8 cellular contexts compared by ENCODE assay signal in genomic region chr2:161159829-161160225, GRCh38. TPM values are rescaled to one million over a fixed set of nuclear protein-coding genes. Genes with fewer than 3 reads are reported as not detected.
DNase-seq lines count a peak whose midpoint lies in the region; ATAC-seq and TF ChIP-seq lines count a peak whose summit lies in the region.

No MANE protein-coding gene starts in this region.

- H3K4me3 ChIP-seq in AG09309 (ENCODE audit: control insufficient read depth, low read depth, low read length) (peak overlapping the region; percentile 97), SU-DHL-6 (ENCODE audit: insufficient read depth, low read length, poor library complexity, severe bottlenecking) (peak overlapping the region; percentile 44), iPS-18a (ENCODE audit: low read length) (peak overlapping the region; percentile 89), thymus (ENCODE audit: low read length) (peak overlapping the region; percentile 94)

- H3K27ac ChIP-seq in SU-DHL-6 (ENCODE audit: low read depth, low read length), result peak overlapping the region; percentile 25; the same call in 1 of the 2 replicates
- H3K27ac ChIP-seq in iPS-18a (ENCODE audit: low read length), result no peak overlapping the region
- H3K27ac ChIP-seq in thymus (ENCODE audit: low read depth), result peak overlapping the region; percentile 76

- H3K9ac ChIP-seq in SU-DHL-6 (ENCODE audit: low read length) (peak overlapping the region; percentile 35), iPS-18a (ENCODE audit: low read length) (no peak overlapping the region)

- in situ Hi-C loops in GM13977 (cut with MboI; ENCODE audit: low pct_unique_long_range_greater_than_20kb, low sequenced_read_pairs, unreplicated experiment), result no loop called here

- H3K4me2 ChIP-seq in SU-DHL-6 (ENCODE audit: low read depth, low read length, poor library complexity, severe bottlenecking), result peak overlapping the region; percentile 68

- 21% methylated on average over 7 of the region's 7 CpGs for WGBS in thymus

- H3K27me3 ChIP-seq in SU-DHL-6 (ENCODE audit: low read length), result no peaks in the 10 kb centered on the region
- H3K27me3 ChIP-seq in iPS-18a (ENCODE audit: control insufficient read depth, insufficient read depth, low read length), result no peaks in the 10 kb centered on the region
- H3K27me3 ChIP-seq in thymus (ENCODE audit: control insufficient read depth, insufficient read depth), result no peaks in the 10 kb centered on the region

- ATAC-seq in GM21576 (IDR thresholded peaks at IDR 0.05; ENCODE audit: unreplicated experiment), result peak; percentile 7

- H3K4me1 ChIP-seq in iPS-18a (ENCODE audit: control insufficient read depth, low read depth, low read length) (peaks cover 5% of the 10 kb centered on the region), thymus (ENCODE audit: control insufficient read depth, insufficient read depth, low read length) (no peaks in the 10 kb centered on the region)

- DNase-seq in AG09309 (ENCODE audit: low read depth), result no peak
- DNase-seq in NCI-H345 treated with DMSO at 0.1 percent for 48 hours (lab: John Stamatoyannopoulos, UW; ENCODE audit: unreplicated experiment), result no peak
- no peak for DNase-seq in GM13977 (ENCODE audit: low spot score)
- no peak for DNase-seq in SIG-M5 (lab: John Stamatoyannopoulos, UW)

- H3K79me2 ChIP-seq in SU-DHL-6 (ENCODE audit: insufficient read depth, low read length), result peaks cover 23% of the 10 kb centered on the region

- H3K9me2 ChIP-seq in SU-DHL-6 (replicated peaks; ENCODE audit: insufficient read depth, low read length), result no peaks in the 10 kb centered on the region

- H3K9me3 ChIP-seq in SU-DHL-6 (ENCODE audit: insufficient read depth, low read length) (no peaks in the 10 kb centered on the region), iPS-18a (ENCODE audit: control insufficient read depth, low read depth, low read length) (no peaks in the 10 kb centered on the region), thymus (ENCODE audit: control insufficient read depth) (no peaks in the 10 kb centered on the region)

- no peak for TF ChIP-seq CTCF in AG09309 (IDR thresholded peaks at IDR 0.05; ENCODE audit: control insufficient read depth, insufficient read depth, low read depth, low read length, missing control alignments)
- TF ChIP-seq CTCF in SU-DHL-6 (IDR thresholded peaks at IDR 0.05; ENCODE audit: insufficient read depth, low read length, poor library complexity, severe bottlenecking), result no peak
- TF ChIP-seq CTCF in GM13977 (IDR thresholded peaks at IDR 0.05; ENCODE audit: extremely low read depth, insufficient read depth, missing control alignments), result no peak

- H3K36me3 ChIP-seq in SU-DHL-6 (ENCODE audit: low read length) (peaks cover 27% of the 10 kb centered on the region), iPS-18a (ENCODE audit: control insufficient read depth, low read depth, low read length) (no peaks in the 10 kb centered on the region), thymus (ENCODE audit: control insufficient read depth, insufficient read depth) (no peaks in the 10 kb centered on the region)

- H4K20me1 ChIP-seq in SU-DHL-6 (ENCODE audit: low read depth, low read length), result no peaks in the 10 kb centered on the region

- peak overlapping the region; percentile 79 for H2AFZ ChIP-seq in SU-DHL-6 (ENCODE audit: low read depth, low read length, severe bottlenecking)

- H3F3A ChIP-seq in SU-DHL-6 (ENCODE audit: insufficient read depth), result no peaks in the 10 kb centered on the region

RNA-seq across cellular contexts. Expression of gene TANK, which starts 0.4 kb away (rescaled TPM):
- polyA plus RNA-seq in thymus, result 57.7 TPM

Comparison
In these comparisons a context has a peak if more than half of its experiments do, and no peak if none do; other contexts are left out.
1. H3K4me3 ChIP-seq: peak in every context shown above with its lines; median percentile 97 in AG09309; 94 in thymus; 89 in iPS-18a; 44 in SU-DHL-6.